In genomic region chr6:168286116-168286515, GRCh38 we compare ENCODE assay signal across 2 cellular contexts.
TF ChIP-seq lines count a peak whose summit lies in the region.

No MANE protein-coding gene starts in this region.

TF ChIP-seq in K562, 482 proteins besides CTCF, POLR2A, EP300 and RAD21:
- TF ChIP-seq KLF10 (CRISPR knock-in tag; IDR thresholded peaks at IDR 0.05), result no peak
- TF ChIP-seq WHSC1 (IDR thresholded peaks at IDR 0.05; ENCODE audit: low read length), result no peak
- no peak for TF ChIP-seq SMARCA4 (IDR thresholded peaks at IDR 0.05)
- no peak for TF ChIP-seq ZKSCAN8 (CRISPR knock-in tag; IDR thresholded peaks at IDR 0.05)
- TF ChIP-seq ZNF75A (CRISPR knock-in tag; IDR thresholded peaks at IDR 0.05), result no peak
- no peak for TF ChIP-seq TEAD4 (IDR thresholded peaks at IDR 0.05; ENCODE audit: low read length)
- no peak for TF ChIP-seq TEAD4 (CRISPR knock-in tag; IDR thresholded peaks at IDR 0.05; ENCODE audit: borderline replicate concordance)
- TF ChIP-seq TCF15 (CRISPR knock-in tag; IDR thresholded peaks at IDR 0.05), result no peak
- no peak for TF ChIP-seq FIP1L1 (IDR thresholded peaks at IDR 0.05; ENCODE audit: low read depth, low read length, poor library complexity, severe bottlenecking)
- TF ChIP-seq ZNF232 (CRISPR knock-in tag; IDR thresholded peaks at IDR 0.05), result no peak
- TF ChIP-seq SRSF7 (optimal IDR thresholded peaks at IDR 0.05; ENCODE audit: low read depth, low read length), result no peak
- no peak for TF ChIP-seq BRD9 (IDR thresholded peaks at IDR 0.05; ENCODE audit: low read depth, partially characterized antibody)
- TF ChIP-seq ZNF764 (CRISPR knock-in tag; IDR thresholded peaks at IDR 0.05; ENCODE audit: low read depth), result no peak
- no peak for TF ChIP-seq TCF3 (CRISPR knock-in tag; IDR thresholded peaks at IDR 0.05)
- TF ChIP-seq E2F3 (CRISPR knock-in tag; IDR thresholded peaks at IDR 0.05), result no peak
- no peak for TF ChIP-seq ZNF274 (IDR thresholded peaks at IDR 0.05; ENCODE audit: borderline replicate concordance, low read depth, low read length)
TF ChIP-seq in K562: peak in this region for 0.

TF ChIP-seq in HepG2, 621 proteins besides CTCF, POLR2A, EP300 and RAD21:
- TF ChIP-seq FOXA3 (CRISPR knock-in tag; IDR thresholded peaks at IDR 0.05) (no peak), FOSL2 (CRISPR knock-in tag; IDR thresholded peaks at IDR 0.05) (peak; percentile 75), ZNF775 (CRISPR knock-in tag; IDR thresholded peaks at IDR 0.05; ENCODE audit: borderline replicate concordance) (no peak), ZKSCAN8 (CRISPR knock-in tag; IDR thresholded peaks at IDR 0.05; ENCODE audit: borderline replicate concordance) (no peak), ZNF629 (CRISPR knock-in tag; conservative IDR thresholded peaks at IDR 0.05) (peak; percentile 62), ZGPAT (CRISPR knock-in tag; IDR thresholded peaks at IDR 0.05) (0 out of 2 replicates have a peak, but pooled peaks have one; percentile 28), ESRRA (CRISPR knock-in tag; IDR thresholded peaks at IDR 0.05; ENCODE audit: low read depth) (no peak), NFATC3 (CRISPR knock-in tag; IDR thresholded peaks at IDR 0.05) (no peak), AHR (CRISPR knock-in tag; IDR thresholded peaks at IDR 0.05) (no peak), MAX (IDR thresholded peaks at IDR 0.05) (peak; percentile 55; the same call in 1 of the 2 replicates), RARA (CRISPR knock-in tag; IDR thresholded peaks at IDR 0.05) (peak; percentile 37; the same call in 1 of the 2 replicates), CEBPG (CRISPR knock-in tag; IDR thresholded peaks at IDR 0.05) (no peak), MAFK (conservative IDR thresholded peaks at IDR 0.05 in 1 of 2, IDR thresholded peaks at IDR 0.05 in 1 of 2; ENCODE audit: low read length in 2 of 2) (peak; percentile 18; a peak in 1 of 4 replicates), GATAD2A (CRISPR knock-in tag; IDR thresholded peaks at IDR 0.05) (peak; percentile 43; the same call in 1 of the 2 replicates), ZNF687 (CRISPR knock-in tag; IDR thresholded peaks at IDR 0.05) (peak; percentile 60), ZNF263 (CRISPR knock-in tag; IDR thresholded peaks at IDR 0.05) (0 out of 2 replicates have a peak, but pooled peaks have one; percentile 34), ZNF18 (CRISPR knock-in tag; IDR thresholded peaks at IDR 0.05; ENCODE audit: insufficient replicate concordance) (peak; percentile 35), NR2F6 (IDR thresholded peaks at IDR 0.05) (no peak), NR2F6 (CRISPR knock-in tag; IDR thresholded peaks at IDR 0.05) (peak; percentile 26; the same call in 1 of the 2 replicates), NRL (CRISPR knock-in tag; IDR thresholded peaks at IDR 0.05; ENCODE audit: borderline replicate concordance) (0 out of 2 replicates have a peak, but pooled peaks have one; percentile 47), HNF4A (CRISPR knock-in tag; IDR thresholded peaks at IDR 0.05) (0 out of 2 replicates have a peak, but pooled peaks have one; percentile 18), ZNF331 (CRISPR knock-in tag; IDR thresholded peaks at IDR 0.05) (0 out of 2 replicates have a peak, but pooled peaks have one; percentile 16), UBTF (CRISPR knock-in tag; IDR thresholded peaks at IDR 0.05) (peak; percentile 45), ZNF891 (CRISPR knock-in tag; IDR thresholded peaks at IDR 0.05) (peak; percentile 46; the same call in 1 of the 2 replicates), SIN3B (IDR thresholded peaks at IDR 0.05; ENCODE audit: low read length) (no peak), CSRNP1 (CRISPR knock-in tag; IDR thresholded peaks at IDR 0.05) (no peak), CBX5 (CRISPR knock-in tag; IDR thresholded peaks at IDR 0.05; ENCODE audit: borderline replicate concordance) (peak; percentile 35; the same call in 1 of the 2 replicates)
